In genomic region chr17:69230939-69231338, GRCh38 we compare ENCODE assay signal across 8 cellular contexts. TPM values are rescaled to one million over a fixed set of nuclear protein-coding genes. Genes with fewer than 3 reads are reported as not detected.
"Had no signal": no experiment of that assay in that cellular context is flagged by ENCODE, and none has a peak within 500 bp of the region (broad histone marks: within the 10 kb centered on the region; RNA-seq: fewer than 3 reads in every experiment).

No MANE protein-coding gene starts in this region.

- H3K4me2 ChIP-seq: GM23338 had no signal

- H3K4me1 Mint-ChIP-seq: GM23338 had no signal

- H3K27ac ChIP-seq: HL-60 had no signal

- DNase-seq: H9, HCEC 1CT, IMR-90, KBM-7 had no signal

- H2AFZ ChIP-seq: GM23338 had no signal

- H3K27ac Mint-ChIP-seq: GM23338, H9 had no signal

- FAIRE-seq: H1, H54 had no signal

- H3K4me3 Mint-ChIP-seq: GM23338, H9 had no signal

- H3K4me3 ChIP-seq: GM23338 had no signal

- ATAC-seq: GM23338 had no signal

RNA-seq across cellular contexts. Expression of gene ABCA10, which starts 2.3 kb away (rescaled TPM):
- total RNA-seq: GM23338, H1, H9 had no signal
- polyA plus RNA-seq: GM23338, H1 had no signal
